Comparison of ENCODE assay signal across 8 cellular contexts in the genomic region with DNA sequence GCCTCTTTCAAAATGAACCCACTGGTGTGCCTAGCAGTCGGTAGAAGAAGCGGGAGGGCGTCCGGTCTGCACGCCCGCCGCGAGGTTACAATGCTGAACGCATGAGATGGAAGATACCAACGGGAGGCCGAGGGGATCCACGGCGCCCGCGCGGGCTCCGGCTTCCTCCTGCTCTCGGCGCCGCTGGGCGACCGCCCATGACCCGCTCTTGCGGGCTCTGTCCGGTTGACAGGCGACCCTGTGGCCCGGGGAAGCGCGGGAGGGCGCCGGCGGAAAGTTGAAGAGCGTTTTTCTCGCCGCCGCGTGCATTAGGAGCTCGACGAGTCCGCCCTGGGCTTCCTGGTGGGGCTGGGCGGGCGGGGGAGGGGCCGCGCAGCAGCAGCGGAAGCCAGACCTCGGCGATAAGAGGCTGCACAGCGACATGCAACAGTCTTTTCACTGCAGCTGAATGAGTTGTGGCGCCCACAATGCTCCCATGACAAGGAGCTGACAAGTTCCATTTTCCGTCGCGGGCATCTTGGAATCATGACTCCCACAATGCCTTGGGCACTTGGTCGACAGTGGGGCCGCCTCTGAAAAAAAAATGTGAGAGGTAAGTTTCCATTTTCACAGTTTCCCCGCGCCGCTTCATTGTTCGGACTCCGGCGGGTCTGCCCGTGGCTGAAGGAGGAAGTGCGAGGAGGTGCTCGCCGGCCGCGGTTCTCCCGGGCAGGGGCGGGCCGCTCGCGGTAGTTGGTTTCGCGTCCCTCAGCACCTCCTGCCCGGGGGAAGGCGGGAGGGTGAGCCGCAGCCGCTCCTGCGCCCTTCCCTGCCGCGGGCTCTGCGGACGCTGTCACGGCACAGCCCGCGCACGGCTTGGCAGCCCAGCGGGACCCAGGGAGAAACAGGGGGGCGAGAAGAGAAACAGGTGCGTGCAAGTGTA. TPM values are rescaled to one million over a fixed set of nuclear protein-coding genes. Genes with fewer than 3 reads are reported as not detected.
A peak's percentile ranks its signal among the peaks of the same experiment; 100 is the strongest.
DNase-seq lines count a peak whose midpoint lies in the region; ATAC-seq and TF ChIP-seq lines count a peak whose summit lies in the region.

A gene with protein sequence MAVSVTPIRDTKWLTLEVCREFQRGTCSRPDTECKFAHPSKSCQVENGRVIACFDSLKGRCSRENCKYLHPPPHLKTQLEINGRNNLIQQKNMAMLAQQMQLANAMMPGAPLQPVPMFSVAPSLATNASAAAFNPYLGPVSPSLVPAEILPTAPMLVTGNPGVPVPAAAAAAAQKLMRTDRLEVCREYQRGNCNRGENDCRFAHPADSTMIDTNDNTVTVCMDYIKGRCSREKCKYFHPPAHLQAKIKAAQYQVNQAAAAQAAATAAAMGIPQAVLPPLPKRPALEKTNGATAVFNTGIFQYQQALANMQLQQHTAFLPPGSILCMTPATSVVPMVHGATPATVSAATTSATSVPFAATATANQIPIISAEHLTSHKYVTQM (plus strand): TSS at position 429 of the 922 bp plus-strand sequence. CDS start 31,265 bp downstream, outside the sequence.

- no peaks in the 10 kb centered on the region for H3K36me3 ChIP-seq in upper lobe of right lung

- peaks cover 34% of the 10 kb centered on the region for H3K4me1 ChIP-seq in upper lobe of right lung

- H3K27me3 ChIP-seq in upper lobe of right lung = no peaks in the 10 kb centered on the region

- ATAC-seq in HG02852 (IDR thresholded peaks at IDR 0.05; ENCODE audit: unreplicated experiment) (peak; percentile 66), T-helper 17 cell (peak; percentile 70), left cardiac atrium (peak; percentile 77 to 82), upper lobe of right lung (peak; percentile 85)

- peak within 1 kb of the TSS; percentile 89 for H3K4me3 ChIP-seq in upper lobe of right lung

- H3K9me3 Mint-ChIP-seq in progenitor cell of endocrine pancreas (ENCODE audit: low read depth) = no peaks in the 10 kb centered on the region

- peak within 1 kb of the TSS; percentile 98 for H3K27ac ChIP-seq in upper lobe of right lung

- no peaks in the 10 kb centered on the region for H3K9me3 ChIP-seq in T-helper 17 cell (ENCODE audit: control insufficient read depth, low read length, poor library complexity, severe bottlenecking)
- no peaks in the 10 kb centered on the region for H3K9me3 ChIP-seq in upper lobe of right lung

- H3K4me3 Mint-ChIP-seq in T-helper 17 cell (peak within 1 kb of the TSS; percentile 92), progenitor cell of endocrine pancreas (ENCODE audit: low read depth) (peak within 1 kb of the TSS; percentile 93)

- H3K36me3 Mint-ChIP-seq in T-helper 17 cell (ENCODE audit: low read depth) = peaks cover 8% of the 10 kb centered on the region
- H3K36me3 Mint-ChIP-seq in progenitor cell of endocrine pancreas (ENCODE audit: insufficient read depth) = no peaks in the 10 kb centered on the region

- peaks cover 50% of the 10 kb centered on the region for H3K4me1 Mint-ChIP-seq in T-helper 17 cell
- peaks cover 16% of the 10 kb centered on the region for H3K4me1 Mint-ChIP-seq in progenitor cell of endocrine pancreas (ENCODE audit: low read depth)

- TF ChIP-seq CTCF in GM13977 (IDR thresholded peaks at IDR 0.05; ENCODE audit: extremely low read depth, insufficient read depth, missing control alignments) (no peak), progenitor cell of endocrine pancreas (IDR thresholded peaks at IDR 0.05; ENCODE audit: unreplicated experiment) (peak; percentile 9), upper lobe of right lung (IDR thresholded peaks at IDR 0.05) (no peak)

- in situ Hi-C loops in GM13977 (cut with MboI; ENCODE audit: low pct_unique_long_range_greater_than_20kb, low sequenced_read_pairs, unreplicated experiment) = no loop called here

- H3K27me3 Mint-ChIP-seq in T-helper 17 cell = no peaks in the 10 kb centered on the region
- H3K27me3 Mint-ChIP-seq in progenitor cell of endocrine pancreas = peaks cover 41% of the 10 kb centered on the region

- intact Hi-C loops in left cardiac atrium (cut with DNase I) (loop anchor here in 1 of 2 donors (5.0 to 10.0 kb wide), 2 partner anchors 34 to 136 kb away; no protein-coding TSS in a partner anchor), upper lobe of right lung (cut with DNase I) (no loop called here)

- peak within 1 kb of the TSS; percentile 95 for H3K27ac Mint-ChIP-seq in T-helper 17 cell
- H3K27ac Mint-ChIP-seq in progenitor cell of endocrine pancreas = peak within 1 kb of the TSS; percentile 96

- DNase-seq in GM13977 (ENCODE audit: low spot score) (peak; percentile 67), NCI-H1694 (lab: John Stamatoyannopoulos, UW) (peak; percentile 72), T-helper 17 cell (peak; percentile 70 to 78 (median 72)), amniotic stem cell (lab: John Stamatoyannopoulos, UW) (peak; percentile 73), left cardiac atrium (peak; percentile 83), progenitor cell of endocrine pancreas (ENCODE audit: low spot score, unreplicated experiment) (peak; percentile 52), upper lobe of right lung (peak; percentile 91)

RNA-seq across cellular contexts. Expression of the gene that starts here (rescaled TPM):
- 100 to 1,000 TPM; 641 to 725 TPM for total RNA-seq in T-helper 17 cell
- 100 to 1,000 TPM; 141 to 154 TPM for total RNA-seq in left cardiac atrium
- 29.4 and 38.1 TPM in 2 replicates for total RNA-seq in progenitor cell of endocrine pancreas
- total RNA-seq in upper lobe of right lung = 229 TPM

Comparison
In these comparisons a context has a peak if more than half of its experiments do, and no peak if none do; other contexts are left out.
1. Peak in every context shown above with its lines: DNase-seq, ATAC-seq, H3K4me3 ChIP-seq and H3K27ac ChIP-seq.